23 cellular contexts compared by ENCODE assay signal in genomic region chr21:41907496-41908258, GRCh38.
"Had no signal": no experiment of that assay in that cellular context is flagged by ENCODE, and none has a peak within 500 bp of the region (broad histone marks: within the 10 kb centered on the region; RNA-seq: fewer than 3 reads in every experiment).

No MANE protein-coding gene starts in this region.

- H3K27ac ChIP-seq: KMS-11 had no signal

- H3K9ac ChIP-seq: KMS-11, SK-N-SH had no signal

- H3K9me3 ChIP-seq: SK-N-SH had no signal

- DNase-seq: IMR-90, Kasumi-1, MV-4-11, NCI-H1048, NCI-H1105, NCI-H1417 treated with DMSO at 0.1 percent for 48 hours, NCI-H146, NCI-H1694 treated with DMSO at 0.1 percent for 48 hours, NCI-H1930, NCI-H2081 treated with DMSO at 0.1 percent for 48 hours, NCI-H2171, NCI-H226, NCI-H446, NCI-H510A, NCI-H524 treated with DMSO at 0.1 percent for 48 hours, NCI-H69, NCI-H774, RPMI8226, SHP77, SK-N-SH, SW 1271 had no signal

- H3K4me2 ChIP-seq: KMS-11, SK-N-SH had no signal

- FAIRE-seq: RCC 7860 had no signal
